15 cellular contexts compared by ENCODE assay signal in genomic region chr19:45800009-45800553, GRCh38. TPM values are rescaled to one million over a fixed set of nuclear protein-coding genes. Genes with fewer than 3 reads are reported as not detected.
A peak's percentile ranks its signal among the peaks of the same experiment; 100 is the strongest.
DNase-seq lines count a peak whose midpoint lies in the region; FAIRE-seq and TF ChIP-seq lines count a peak whose summit lies in the region.
"Had no signal": no experiment of that assay in that cellular context is flagged by ENCODE, and none has a peak within 500 bp of the region (broad histone marks: within the 10 kb centered on the region; RNA-seq: fewer than 3 reads in every experiment).

No MANE protein-coding gene starts in this region.

- H3K9ac ChIP-seq in smooth muscle cell (ENCODE audit: low read depth) = no peak overlapping the region

- H4K20me1 ChIP-seq in smooth muscle cell (ENCODE audit: low read depth) = no peaks in the 10 kb centered on the region

- H2AFZ ChIP-seq in smooth muscle cell (ENCODE audit: low read depth) = no peak overlapping the region
- H2AFZ ChIP-seq: hepatocyte had no signal

- peak; percentile 66 for FAIRE-seq in RCC 7860 (lab: Jason Lieb, UNC)

- no peaks in the 10 kb centered on the region for H3K36me3 Mint-ChIP-seq in activated CD4-positive, alpha-beta T cell treated with anti-CD3 and anti-CD28 coated beads, Interleukin-2, amount 10 ng/mL, durations not matched to agents 24 days and 14 days (ENCODE audit: low read depth)

- peaks cover 55% of the 10 kb centered on the region for H3K27me3 Mint-ChIP-seq in activated CD4-positive, alpha-beta T cell treated with anti-CD3 and anti-CD28 coated beads, Interleukin-2, amount 10 ng/mL, durations not matched to agents 24 days and 14 days

- TF ChIP-seq CTCF in GM06990 (IDR thresholded peaks at IDR 0.05; ENCODE audit: insufficient read depth, low read length, poor library complexity, severe bottlenecking) = no peak
- TF ChIP-seq CTCF in fibroblast of mammary gland (conservative IDR thresholded peaks at IDR 0.05; ENCODE audit: control insufficient read depth, insufficient read depth, low read depth, low read length) = no peak
- TF ChIP-seq CTCF in smooth muscle cell (IDR thresholded peaks at IDR 0.05; ENCODE audit: borderline replicate concordance, insufficient read depth, poor library complexity, severe bottlenecking) = no peak

- peak overlapping the region; percentile 36 for H3K27ac ChIP-seq in smooth muscle cell (ENCODE audit: low read depth)
- H3K27ac ChIP-seq: hepatocyte, VCaP had no signal

- H3K4me2 ChIP-seq in smooth muscle cell = no peak overlapping the region
- H3K4me2 ChIP-seq: hepatocyte had no signal

- no peaks in the 10 kb centered on the region for H3K27me3 ChIP-seq in GM06990 (replicated peaks; ENCODE audit: control insufficient read depth, insufficient read depth, low read length)
- no peaks in the 10 kb centered on the region for H3K27me3 ChIP-seq in smooth muscle cell (ENCODE audit: low read depth)
- H3K27me3 ChIP-seq: hepatocyte had no signal

- 72% methylated on average over 9 of the region's 9 CpGs for WGBS in smooth muscle cell (ENCODE audit: low lambda C conversion rate)

- peaks cover 7% of the 10 kb centered on the region for H3K4me1 ChIP-seq in smooth muscle cell (ENCODE audit: low read depth)

- no peak overlapping the region for H3K27ac Mint-ChIP-seq in activated CD4-positive, alpha-beta T cell treated with anti-CD3 and anti-CD28 coated beads, Interleukin-2, amount 10 ng/mL, durations not matched to agents 24 days and 14 days
- H3K27ac Mint-ChIP-seq: activated T-cell treated with anti-CD3 and anti-CD28 coated beads, Interleukin-2, amount 50 U/mL, for 24 hours had no signal

- no peak overlapping the region for H3K4me3 ChIP-seq in GM06990 (replicated peaks; ENCODE audit: low read depth, low read length)
- H3K4me3 ChIP-seq in fibroblast of mammary gland (ENCODE audit: control insufficient read depth, low read depth, low read length) = no peak overlapping the region
- H3K4me3 ChIP-seq in smooth muscle cell = no peak overlapping the region
- H3K4me3 ChIP-seq: hepatocyte had no signal

- DNase-seq in GM06990 (ENCODE audit: extremely low read depth, insufficient read length) (peak; percentile 16), RCC 7860 (ENCODE audit: low spot score) (peak; percentile 89), fibroblast of mammary gland (ENCODE audit: low read depth) (peak; percentile 62), smooth muscle cell (lab: John Stamatoyannopoulos, UW; ENCODE audit: unreplicated experiment) (no peak), mesenteric fat pad (ENCODE audit: low spot score) (no peak), NCI-H187 (lab: John Stamatoyannopoulos, UW) (no peak)
- no peak for DNase-seq in activated CD4-positive, alpha-beta T cell treated with anti-CD3 and anti-CD28 coated beads, Interleukin-2, amount 10 ng/mL, durations not matched to agents 24 days and 14 days
- DNase-seq: activated T-cell treated with anti-CD3 and anti-CD28 coated beads, Interleukin-2, amount 50 U/mL, for 24 hours; DMS 273 treated with DMSO at 0.1 percent for 48 hours; effector CD4-positive, alpha-beta T cell; NCI-H446; Right ventricle myocardium superior had no signal

- H3K36me3 ChIP-seq in GM06990 (ENCODE audit: control insufficient read depth, insufficient read depth, low read length) (no peaks in the 10 kb centered on the region), smooth muscle cell (ENCODE audit: low read depth) (no peaks in the 10 kb centered on the region)

- intact Hi-C loops in activated CD4-positive, alpha-beta T cell treated with anti-CD3 and anti-CD28 coated beads, Interleukin-2, amount 10 ng/mL, durations not matched to agents 24 days and 14 days (cut with micrococcal nuclease) = no loop called here

- peaks cover 6% of the 10 kb centered on the region for H3K4me1 Mint-ChIP-seq in activated CD4-positive, alpha-beta T cell treated with anti-CD3 and anti-CD28 coated beads, Interleukin-2, amount 10 ng/mL, durations not matched to agents 24 days and 14 days

- H3K9me3 Mint-ChIP-seq in activated CD4-positive, alpha-beta T cell treated with anti-CD3 and anti-CD28 coated beads, Interleukin-2, amount 10 ng/mL, durations not matched to agents 24 days and 14 days = no peaks in the 10 kb centered on the region
- H3K9me3 Mint-ChIP-seq: activated T-cell treated with anti-CD3 and anti-CD28 coated beads, Interleukin-2, amount 50 U/mL, for 24 hours had no signal

- no peaks in the 10 kb centered on the region for H3K79me2 ChIP-seq in smooth muscle cell (ENCODE audit: low read depth)
- H3K79me2 ChIP-seq: hepatocyte had no signal

- no peak overlapping the region for H3K4me3 Mint-ChIP-seq in activated CD4-positive, alpha-beta T cell treated with anti-CD3 and anti-CD28 coated beads, Interleukin-2, amount 10 ng/mL, durations not matched to agents 24 days and 14 days
- H3K4me3 Mint-ChIP-seq: activated T-cell treated with anti-CD3 and anti-CD28 coated beads, Interleukin-2, amount 50 U/mL, for 24 hours had no signal

- H3F3A ChIP-seq in smooth muscle cell (ENCODE audit: low read depth) = peaks cover 9% of the 10 kb centered on the region

- H3K9me3 ChIP-seq in smooth muscle cell (replicated peaks; ENCODE audit: low read depth) = no peaks in the 10 kb centered on the region

RNA-seq across cellular contexts. Expression of gene DMWD, which starts 7.4 kb away (rescaled TPM):
- total RNA-seq in smooth muscle cell (14.9 and 16.1 TPM in 2 replicates), mesenteric fat pad (57.2 TPM)
- 57.6 and 96.4 TPM in 2 replicates for polyA plus RNA-seq in smooth muscle cell
- 49.6 and 50.7 TPM in 2 replicates for total RNA-seq in activated CD4-positive, alpha-beta T cell treated with anti-CD3 and anti-CD28 coated beads, Interleukin-2, amount 10 ng/mL, durations not matched to agents 24 days and 14 days

RNA-seq across cellular contexts. Expression of gene RSPH6A, which starts 15.0 kb away (rescaled TPM):
- total RNA-seq in smooth muscle cell (0.22 TPM in 1 of 2 replicates, not detected in the other), mesenteric fat pad (not detected)
- 0.15 TPM in 1 of 2 replicates, not detected in the other for polyA plus RNA-seq in smooth muscle cell
- total RNA-seq in activated CD4-positive, alpha-beta T cell treated with anti-CD3 and anti-CD28 coated beads, Interleukin-2, amount 10 ng/mL, durations not matched to agents 24 days and 14 days = 0.35 and 0.38 TPM in 2 replicates
- total RNA-seq: hepatocyte, subcutaneous adipose tissue had no signal
- polyA plus RNA-seq: hepatocyte had no signal

RNA-seq across cellular contexts. Expression of gene DMPK, which starts 17.8 kb away (rescaled TPM):
- total RNA-seq in smooth muscle cell = 19.2 and 23.6 TPM in 2 replicates
- polyA plus RNA-seq in smooth muscle cell = 32.7 and 47.7 TPM in 2 replicates
- total RNA-seq in mesenteric fat pad = 37.5 TPM
- total RNA-seq in activated CD4-positive, alpha-beta T cell treated with anti-CD3 and anti-CD28 coated beads, Interleukin-2, amount 10 ng/mL, durations not matched to agents 24 days and 14 days = 16.9 and 19.7 TPM in 2 replicates

RNA-seq across cellular contexts. Expression of gene SIX5, which starts 31.0 kb away (rescaled TPM):
- total RNA-seq in smooth muscle cell = 10.2 and 15.3 TPM in 2 replicates
- 16.0 and 19.7 TPM in 2 replicates for polyA plus RNA-seq in smooth muscle cell
- 18.0 TPM for total RNA-seq in mesenteric fat pad
- total RNA-seq in activated CD4-positive, alpha-beta T cell treated with anti-CD3 and anti-CD28 coated beads, Interleukin-2, amount 10 ng/mL, durations not matched to agents 24 days and 14 days = 4.3 and 4.8 TPM in 2 replicates

Comparison
In these comparisons a context has a peak if more than half of its experiments do, and no peak if none do; other contexts are left out.
1. DNase-seq: peak in GM06990 (single experiment), RCC 7860 (single experiment) and fibroblast of mammary gland (single experiment); none in smooth muscle cell (single experiment), mesenteric fat pad (single experiment), activated CD4-positive, alpha-beta T cell treated with anti-CD3 and anti-CD28 coated beads, Interleukin-2, amount 10 ng/mL, durations not matched to agents 24 days and 14 days (single experiment) and NCI-H187 (0 of 2).